Comparison of ENCODE assay signal across 1 cellular context in genomic region chr18:36185901-36186460, GRCh38.
TF ChIP-seq lines count a peak whose summit lies in the region.

No MANE protein-coding gene starts in this region.

TF ChIP-seq in IMR-90, 13 proteins besides CTCF, POLR2A, EP300 and RAD21:
- TF ChIP-seq MAZ (IDR thresholded peaks at IDR 0.05; ENCODE audit: borderline replicate concordance, low read depth, low read length): no peak
